Comparison of ENCODE assay signal across 8 cellular contexts in genomic region chr14:88385212-88386101, GRCh38. TPM values are rescaled to one million over a fixed set of nuclear protein-coding genes. Genes with fewer than 3 reads are reported as not detected.
DNase-seq lines count a peak whose midpoint lies in the region; ATAC-seq and TF ChIP-seq lines count a peak whose summit lies in the region.

A gene with protein sequence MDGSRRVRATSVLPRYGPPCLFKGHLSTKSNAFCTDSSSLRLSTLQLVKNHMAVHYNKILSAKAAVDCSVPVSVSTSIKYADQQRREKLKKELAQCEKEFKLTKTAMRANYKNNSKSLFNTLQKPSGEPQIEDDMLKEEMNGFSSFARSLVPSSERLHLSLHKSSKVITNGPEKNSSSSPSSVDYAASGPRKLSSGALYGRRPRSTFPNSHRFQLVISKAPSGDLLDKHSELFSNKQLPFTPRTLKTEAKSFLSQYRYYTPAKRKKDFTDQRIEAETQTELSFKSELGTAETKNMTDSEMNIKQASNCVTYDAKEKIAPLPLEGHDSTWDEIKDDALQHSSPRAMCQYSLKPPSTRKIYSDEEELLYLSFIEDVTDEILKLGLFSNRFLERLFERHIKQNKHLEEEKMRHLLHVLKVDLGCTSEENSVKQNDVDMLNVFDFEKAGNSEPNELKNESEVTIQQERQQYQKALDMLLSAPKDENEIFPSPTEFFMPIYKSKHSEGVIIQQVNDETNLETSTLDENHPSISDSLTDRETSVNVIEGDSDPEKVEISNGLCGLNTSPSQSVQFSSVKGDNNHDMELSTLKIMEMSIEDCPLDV (plus strand): TSS chr14:88385657. CDS start chr14:88385819, 162 bp downstream.

- H3K36me3 ChIP-seq in left lung = no peaks in the 10 kb centered on the region

- no peaks in the 10 kb centered on the region for H3K9me3 ChIP-seq in left lung

- intact Hi-C loops in left lung (cut with DNase I) = no loop called here

- peak within 1 kb of the TSS; percentile 80 to 83 for H3K27ac ChIP-seq in left lung

- H3K4me1 ChIP-seq in left lung = peaks cover 16 to 17% of the 10 kb centered on the region in 2 donors

- TF ChIP-seq CTCF in left lung (IDR thresholded peaks at IDR 0.05) = no peak

- no peaks in the 10 kb centered on the region for H3K27me3 ChIP-seq in left lung

- H3K4me3 ChIP-seq in left lung = peak within 1 kb of the TSS; percentile 70 to 92

- peak; percentile 99 for ATAC-seq in HG03457 (IDR thresholded peaks at IDR 0.05; ENCODE audit: unreplicated experiment)
- peak; percentile 100 for ATAC-seq in left lung

- DNase-seq in C1 segment of cervical spinal cord (lab: John Stamatoyannopoulos, UW) = peak; percentile 49 to 96 (median 89)
- DNase-seq in GM19240 (ENCODE audit: insufficient read length, low spot score) = peak; percentile 69
- DNase-seq in NCI-H524 (lab: John Stamatoyannopoulos, UW) = peak; percentile 98
- DNase-seq in activated CD4-positive, alpha-beta T cell treated with anti-CD3 and anti-CD28 coated beads, Interleukin-2, amount 50 U/mL, for 4 hours = peak; percentile 67 to 77
- peak; percentile 85 to 94 for DNase-seq in dermis microvascular lymphatic vessel endothelial cell (ENCODE audit: low read depth in 2 of 2)
- DNase-seq in left lung = peak; percentile 96 to 99
- peak; percentile 70 for DNase-seq in stimulated activated CD4-positive, alpha-beta T cell treated with anti-CD3 and anti-CD28 coated beads, Interleukin-2, amount 100 ng/mL, for 4 hours (ENCODE audit: low read depth)

RNA-seq across cellular contexts. Expression of the gene that starts here (rescaled TPM):
- 6.3 and 10.0 TPM in 2 replicates for total RNA-seq in dermis microvascular lymphatic vessel endothelial cell
- total RNA-seq in left lung = 10 to 100 TPM in 1 of 2 donors, 1 to 10 TPM in 1; 8.9 to 12.4 TPM

Comparison
In these comparisons a context has a peak if more than half of its experiments do, and no peak if none do; other contexts are left out.
1. Peak in every context shown above with its lines: DNase-seq, ATAC-seq, H3K4me3 ChIP-seq and H3K27ac ChIP-seq.